In the genomic region with DNA sequence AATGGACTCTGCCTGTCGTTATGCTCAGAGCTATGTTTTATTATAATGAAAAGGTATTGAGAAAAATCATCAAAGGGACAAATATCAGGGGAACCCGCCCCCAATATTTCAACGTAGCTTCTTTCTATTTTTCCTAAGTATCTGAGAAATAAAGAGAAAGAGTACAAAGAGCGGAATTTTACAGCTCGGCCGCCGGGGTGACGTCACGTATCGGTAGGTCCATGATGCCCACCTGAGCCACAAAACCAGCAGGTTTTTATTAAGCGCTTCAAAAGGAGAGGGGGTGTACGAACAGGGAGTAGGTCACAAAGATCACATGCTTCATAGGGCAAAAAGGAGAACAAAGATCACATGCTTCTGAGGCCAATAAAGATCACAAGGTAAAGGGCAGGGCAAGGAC, we compare ENCODE assay signal across 8 cellular contexts.
"Had no signal": no experiment of that assay in that cellular context is flagged by ENCODE, and none has a peak within 500 bp of the region (broad histone marks: within the 10 kb centered on the region; RNA-seq: fewer than 3 reads in every experiment).

No MANE protein-coding gene starts in this region.

- ATAC-seq: GM12878 had no signal

- FAIRE-seq: G401.6, GM12878, GM12891, GM12892, GM18507, GM19239 had no signal

- DNase-seq: GDM1, GF-D8 had no signal

- H3K4me3 ChIP-seq: GM12878 had no signal
